17 cellular contexts compared by ENCODE assay signal in the genomic region with DNA sequence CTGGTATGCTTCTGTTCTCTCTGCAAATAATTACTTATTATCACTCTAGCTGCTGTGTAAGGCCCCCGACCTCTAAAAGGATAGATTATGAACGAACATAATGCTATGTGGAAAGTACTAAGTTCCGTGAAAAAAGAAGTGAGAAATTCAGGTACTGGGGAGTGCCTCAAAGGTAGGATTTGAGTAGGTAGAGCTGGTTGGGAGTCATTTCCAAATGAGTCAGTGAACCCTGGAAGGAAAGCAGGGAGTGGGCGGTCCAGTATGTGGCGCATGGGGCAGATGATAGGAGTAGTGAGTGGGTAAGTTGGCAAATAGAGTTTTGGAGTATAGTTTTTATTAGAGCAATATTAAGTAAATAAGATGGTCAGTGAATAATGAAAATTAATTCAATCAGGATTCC. TPM values are rescaled to one million over a fixed set of nuclear protein-coding genes. Genes with fewer than 3 reads are reported as not detected.
DNase-seq lines count a peak whose midpoint lies in the region; ATAC-seq, FAIRE-seq and TF ChIP-seq lines count a peak whose summit lies in the region.
"Had no signal": no experiment of that assay in that cellular context is flagged by ENCODE, and none has a peak within 500 bp of the region (broad histone marks: within the 10 kb centered on the region; RNA-seq: fewer than 3 reads in every experiment).

No MANE protein-coding gene starts in this region.

- H3K4me1 Mint-ChIP-seq in HFFc6 (ENCODE audit: low read depth) (peaks cover 45% of the 10 kb centered on the region), astrocyte (ENCODE audit: low read depth, unreplicated experiment) (peaks cover 9% of the 10 kb centered on the region), glutamatergic neuron (ENCODE audit: low read depth, unreplicated experiment) (peaks cover 16% of the 10 kb centered on the region)

- H3K27ac ChIP-seq in astrocyte (ENCODE audit: low read depth, low read length), result no peak overlapping the region
- H3K27ac ChIP-seq: SJCRH30, suprapubic skin, VCaP had no signal

- H3K9me3 Mint-ChIP-seq in HFFc6 (no peaks in the 10 kb centered on the region), astrocyte (ENCODE audit: unreplicated experiment) (peaks cover 2% of the 10 kb centered on the region), glutamatergic neuron (ENCODE audit: unreplicated experiment) (peaks cover 9% of the 10 kb centered on the region)
- H3K9me3 Mint-ChIP-seq: activated naive CD8-positive, alpha-beta T cell treated with anti-CD3 and anti-CD28 coated beads, Interleukin-2, amount 10 ng/mL, durations not matched to agents 7 days and 5 days; dendritic cell treated with granulocyte-macrophage colony-stimulating factor and Interleukin-4, amounts not matched to agents 40 ng/mL and 50 ng/mL, for 4 days had no signal

- H3K4me2 ChIP-seq in astrocyte (ENCODE audit: low read length) (peak overlapping the region; percentile 85), skeletal muscle satellite cell (ENCODE audit: low read length) (peak overlapping the region; percentile 78)

- no peaks in the 10 kb centered on the region; the same call in 1 of the 2 replicates for H3K27me3 Mint-ChIP-seq in HFFc6 (ENCODE audit: insufficient read depth)
- peaks cover 2% of the 10 kb centered on the region for H3K27me3 Mint-ChIP-seq in astrocyte (ENCODE audit: low read depth, unreplicated experiment)
- peaks cover 9% of the 10 kb centered on the region for H3K27me3 Mint-ChIP-seq in glutamatergic neuron (ENCODE audit: unreplicated experiment)

- FAIRE-seq in astrocyte (lab: Jason Lieb, UNC), result no peak
- FAIRE-seq in urothelium cell line (lab: Jason Lieb, UNC), result no peak

- H3K36me3 Mint-ChIP-seq in HFFc6 (ENCODE audit: low read depth) (no peaks in the 10 kb centered on the region), astrocyte (ENCODE audit: low read depth, unreplicated experiment) (no peaks in the 10 kb centered on the region), glutamatergic neuron (ENCODE audit: unreplicated experiment) (no peaks in the 10 kb centered on the region)
- H3K36me3 Mint-ChIP-seq: naive thymus-derived CD8-positive, alpha-beta T cell had no signal

- peaks cover 17% of the 10 kb centered on the region for H4K20me1 ChIP-seq in astrocyte (ENCODE audit: insufficient read depth, low read length)

- intact Hi-C loops in left ventricle myocardium superior (cut with micrococcal nuclease), result no loop called here

- no peaks in the 10 kb centered on the region for H3K36me3 ChIP-seq in astrocyte (ENCODE audit: insufficient read depth, low read length)
- H3K36me3 ChIP-seq in skeletal muscle satellite cell (ENCODE audit: insufficient read depth, low read length), result peaks cover 20% of the 10 kb centered on the region
- H3K36me3 ChIP-seq: SJCRH30, suprapubic skin had no signal

- H3K4me3 ChIP-seq in astrocyte (ENCODE audit: insufficient read depth, low read depth, low read length) (no peak overlapping the region), skeletal muscle satellite cell (ENCODE audit: low read length) (peak overlapping the region; percentile 81)
- H3K4me3 ChIP-seq: SJCRH30, suprapubic skin had no signal

- H3K4me3 Mint-ChIP-seq in HFFc6 (peak overlapping the region; percentile 43), astrocyte (ENCODE audit: unreplicated experiment) (no peak overlapping the region), glutamatergic neuron (ENCODE audit: unreplicated experiment) (peak overlapping the region; percentile 26)
- H3K4me3 Mint-ChIP-seq: activated naive CD8-positive, alpha-beta T cell treated with anti-CD3 and anti-CD28 coated beads, Interleukin-2, amount 10 ng/mL, durations not matched to agents 7 days and 5 days; dendritic cell treated with granulocyte-macrophage colony-stimulating factor and Interleukin-4, amounts not matched to agents 40 ng/mL and 50 ng/mL, for 4 days; naive thymus-derived CD8-positive, alpha-beta T cell had no signal

- H3K79me2 ChIP-seq in astrocyte (ENCODE audit: insufficient read depth, low read length), result peaks cover 65% of the 10 kb centered on the region

- H3K4me1 ChIP-seq in astrocyte (ENCODE audit: insufficient read depth, low read length), result no peaks in the 10 kb centered on the region
- peaks cover 44% of the 10 kb centered on the region for H3K4me1 ChIP-seq in skeletal muscle satellite cell (ENCODE audit: control insufficient read depth, insufficient read depth, low read length)
- H3K4me1 ChIP-seq: SJCRH30 had no signal

- ATAC-seq in left ventricle myocardium superior, result no peak
- ATAC-seq: left colon; naive thymus-derived CD8-positive, alpha-beta T cell had no signal

- H3K9ac ChIP-seq in astrocyte (ENCODE audit: low read length) (no peak overlapping the region), skeletal muscle satellite cell (ENCODE audit: low read depth, low read length) (peak overlapping the region; percentile 98)

- no peak overlapping the region for H2AFZ ChIP-seq in astrocyte (ENCODE audit: low read depth, low read length)

- H3K27me3 ChIP-seq in astrocyte (ENCODE audit: insufficient read depth, low read length) (no peaks in the 10 kb centered on the region), skeletal muscle satellite cell (ENCODE audit: control insufficient read depth, insufficient read depth, low read length) (no peaks in the 10 kb centered on the region)
- H3K27me3 ChIP-seq: SJCRH30, suprapubic skin had no signal

- H3K9me3 ChIP-seq in astrocyte (ENCODE audit: insufficient read depth, low read depth, low read length) (no peaks in the 10 kb centered on the region), skeletal muscle satellite cell (replicated peaks; ENCODE audit: low read length) (no peaks in the 10 kb centered on the region)
- H3K9me3 ChIP-seq: SJCRH30, suprapubic skin had no signal

- peak overlapping the region; percentile 62 for H3K27ac Mint-ChIP-seq in HFFc6
- no peak overlapping the region for H3K27ac Mint-ChIP-seq in astrocyte (ENCODE audit: unreplicated experiment)
- H3K27ac Mint-ChIP-seq in glutamatergic neuron (ENCODE audit: unreplicated experiment), result no peak overlapping the region
- H3K27ac Mint-ChIP-seq: activated naive CD8-positive, alpha-beta T cell treated with anti-CD3 and anti-CD28 coated beads, Interleukin-2, amount 10 ng/mL, durations not matched to agents 7 days and 5 days; dendritic cell treated with granulocyte-macrophage colony-stimulating factor and Interleukin-4, amounts not matched to agents 40 ng/mL and 50 ng/mL, for 4 days; naive thymus-derived CD8-positive, alpha-beta T cell had no signal

- DNase-seq in HFFc6, result no peak
- no peak for DNase-seq in astrocyte (ENCODE audit: low read depth)
- DNase-seq in glutamatergic neuron, result no peak
- no peak for DNase-seq in SHP77 (lab: John Stamatoyannopoulos, UW)
- no peak for DNase-seq in urothelium cell line (ENCODE audit: low spot score)
- DNase-seq in AG08396 (ENCODE audit: low spot score), result no peak
- no peak for DNase-seq in left ventricle myocardium superior
- DNase-seq: activated naive CD8-positive, alpha-beta T cell treated with anti-CD3 and anti-CD28 coated beads, Interleukin-2, amount 10 ng/mL, durations not matched to agents 7 days and 5 days; left colon; naive thymus-derived CD8-positive, alpha-beta T cell; NCI-H526 treated with DMSO at 0.1 percent for 48 hours; SJCRH30; stimulated activated CD4-positive, alpha-beta T cell treated with anti-CD3 and anti-CD28 coated beads, Interleukin-12 subunit alpha, Interleukin-12 subunit beta, amount 100 ng/mL, for 4 hours had no signal

- TF ChIP-seq CTCF in HFFc6 (IDR thresholded peaks at IDR 0.05) (no peak), astrocyte (IDR thresholded peaks at IDR 0.05; ENCODE audit: insufficient read depth, low read depth, low read length) (no peak), glutamatergic neuron (IDR thresholded peaks at IDR 0.05; ENCODE audit: partially characterized antibody, unreplicated experiment) (no peak)

RNA-seq across cellular contexts. Expression of gene ZC3H12C, which starts 2.4 kb away (rescaled TPM):
- 1 to 10 TPM; 3.0 to 6.4 (median 5.0) TPM for total RNA-seq in HFFc6 (2021; fragmentation: NEBNext Ultra II Directional; extraction: Animal tissue kit (Norgen Biotek cat#: 25700))
- total RNA-seq in astrocyte (10.4 and 12.0 TPM in 2 replicates), glutamatergic neuron (ENCODE audit: unreplicated experiment) (60.6 TPM), left ventricle myocardium superior (18.3 TPM)
- 17.9 and 18.0 TPM in 2 replicates for total RNA-seq in skeletal muscle satellite cell (2012; rRNA removed)
